In genomic region chr17:78918979-78919378, GRCh38 we compare ENCODE assay signal across 26 cellular contexts. TPM values are rescaled to one million over a fixed set of nuclear protein-coding genes. Genes with fewer than 3 reads are reported as not detected.
DNase-seq lines count a peak whose midpoint lies in the region; ATAC-seq and TF ChIP-seq lines count a peak whose summit lies in the region.
"Had no signal": no experiment of that assay in that cellular context is flagged by ENCODE, and none has a peak within 500 bp of the region (broad histone marks: within the 10 kb centered on the region; RNA-seq: fewer than 3 reads in every experiment).

No MANE protein-coding gene starts in this region.

- peaks cover 17 to 95% (median 68%) of the 10 kb centered on the region in 12 donors for H3K4me1 ChIP-seq in heart left ventricle
- H3K4me1 ChIP-seq in esophagus squamous epithelium: peaks cover 21 to 98% (median 65%) of the 10 kb centered on the region in 3 donors
- H3K4me1 ChIP-seq in sigmoid colon: peaks cover 0 to 97% (median 94%) of the 10 kb centered on the region in 4 donors

- TF ChIP-seq POLR2A in heart left ventricle (IDR thresholded peaks at IDR 0.05) (no peak), esophagus squamous epithelium (IDR thresholded peaks at IDR 0.05) (no peak), sigmoid colon (IDR thresholded peaks at IDR 0.05) (no peak)

- H3K27ac ChIP-seq in heart left ventricle (peak overlapping the region in 2 of 12 donors; percentile 22 to 93), esophagus squamous epithelium (peak overlapping the region in 3 of 4 donors; percentile 11 to 59 (median 58)), sigmoid colon (peak overlapping the region; percentile 60 to 100 (median 83))
- H3K27ac ChIP-seq: neural progenitor cell, psoas muscle had no signal

- no peaks in the 10 kb centered on the region for H3K27me3 ChIP-seq in heart left ventricle
- H3K27me3 ChIP-seq in esophagus squamous epithelium: peaks cover 0 to 2% (median 0%) of the 10 kb centered on the region in 4 donors
- no peaks in the 10 kb centered on the region for H3K27me3 ChIP-seq in sigmoid colon
- H3K27me3 ChIP-seq: neural progenitor cell had no signal

- WGBS in heart left ventricle, 4 donors: 54 to 81% (median 67%) methylated on average over 13 to 14 of the region's 14 CpGs
- WGBS in esophagus squamous epithelium, 2 donors: 43 to 63% methylated on average over 5 to 14 of the region's 14 CpGs
- 84 to 85% methylated on average over 14 of the region's 14 CpGs for WGBS in sigmoid colon, 2 donors

- DNase-seq in left cardiac atrium (peak; percentile 21), heart left ventricle (no peak), esophagus squamous epithelium (lab: John Stamatoyannopoulos, UW) (no peak), sigmoid colon (no peak), cerebellum (ENCODE audit: low spot score) (no peak), NOMO-1 treated with dmso at 0.1 percent for 144 hours (lab: John Stamatoyannopoulos, UW; ENCODE audit: unreplicated experiment) (no peak), medulla oblongata (ENCODE audit: extremely low spot score) (no peak)
- DNase-seq: activated naive CD4-positive, alpha-beta T cell treated with Interleukin-2 at 50 U/mL for 16 hours; activated T-cell treated with anti-CD3 and anti-CD28 coated beads, Interleukin-2, amount 50 U/mL, for 48 hours; amniotic stem cell; COR-L47; DMS79; GF-D8; kidney; NCI-H69; SK-N-SH; stimulated activated CD4-positive, alpha-beta T cell treated with anti-CD3 and anti-CD28 coated beads, Interleukin-2, amount 100 ng/mL, for 48 hours; T-helper 17 cell had no signal

- H3K36me3 ChIP-seq in heart left ventricle (peaks cover 0 to 4% (median 0%) of the 10 kb centered on the region in 9 donors), esophagus squamous epithelium (no peaks in the 10 kb centered on the region), sigmoid colon (no peaks in the 10 kb centered on the region)
- H3K36me3 ChIP-seq: neural progenitor cell had no signal

- TF ChIP-seq EP300 in sigmoid colon (IDR thresholded peaks at IDR 0.05): no peak

- ATAC-seq in left cardiac atrium: no peak
- ATAC-seq in heart left ventricle: no peak
- ATAC-seq in GM18867 (IDR thresholded peaks at IDR 0.05; ENCODE audit: unreplicated experiment): no peak
- ATAC-seq: A549; GM23338; psoas muscle; stimulated activated effector memory CD8-positive, alpha-beta T cell treated with anti-CD3 and anti-CD28 coated beads, Interleukin-12 subunit alpha, Interleukin-12 subunit beta, amount 100 ng/mL, for 72 hours; T-helper 17 cell had no signal

- no peak for TF ChIP-seq CTCF in heart left ventricle (IDR thresholded peaks at IDR 0.05)
- no peak for TF ChIP-seq CTCF in esophagus squamous epithelium (IDR thresholded peaks at IDR 0.05)
- TF ChIP-seq CTCF in sigmoid colon (IDR thresholded peaks at IDR 0.05): no peak

- intact Hi-C loops in left cardiac atrium (cut with DNase I): no loop called here
- intact Hi-C loops in heart left ventricle (cut with DNase I): no loop called here
- intact Hi-C loops in esophagus squamous epithelium (cut with DNase I): no loop called here
- intact Hi-C loops in sigmoid colon (cut with DNase I): no loop called here

- H3K4me3 ChIP-seq in heart left ventricle (no peak overlapping the region), esophagus squamous epithelium (peak overlapping the region in 1 of 4 donors; percentile 15), sigmoid colon (no peak overlapping the region)
- H3K4me3 ChIP-seq: A549, GM23338, neural progenitor cell, psoas muscle had no signal

- H3K9me3 ChIP-seq in heart left ventricle (no peaks in the 10 kb centered on the region), esophagus squamous epithelium (no peaks in the 10 kb centered on the region), sigmoid colon (no peaks in the 10 kb centered on the region)
- H3K9me3 ChIP-seq: A549, psoas muscle, SK-N-SH had no signal

RNA-seq across cellular contexts. Expression of gene TIMP2, which starts 6.2 kb away (rescaled TPM):
- total RNA-seq in left cardiac atrium (100 to 1,000 TPM; 161 to 191 TPM), heart left ventricle (100 to 1,000 TPM in 4 of 9 donors, 10 to 100 TPM in 5; 65.6 to 201 (median 98.3) TPM), esophagus squamous epithelium (100 to 1,000 TPM in 1 of 4 donors, 10 to 100 TPM in 2, 1 to 10 TPM in 1; 6.1 to 154 (median 28.2) TPM), sigmoid colon (100 to 1,000 TPM; 142 to 227 (median 151) TPM), cerebellum (36.2 TPM)
- polyA plus RNA-seq in heart left ventricle (10 to 100 TPM; 25.1 to 54.4 TPM), sigmoid colon (10 to 100 TPM; 16.4 to 58.8 (median 47.4) TPM)

RNA-seq across cellular contexts. Expression of gene CEP295NL, which starts 16.0 kb away (rescaled TPM):
- total RNA-seq in left cardiac atrium (1 to 10 TPM; 1.7 to 2.3 TPM), heart left ventricle (1 to 10 TPM in 3 of 9 donors, under 1 TPM in 6; 0.23 to 3.3 (median 0.52) TPM), esophagus squamous epithelium (1 to 10 TPM in 2 of 4 donors, under 1 TPM in 2; 0.42 to 6.9 (median 1.1) TPM), sigmoid colon (10 to 100 TPM in 1 of 4 donors, 1 to 10 TPM in 3; 1.3 to 13.8 (median 2.3) TPM), cerebellum (2.4 TPM)
- polyA plus RNA-seq in heart left ventricle (1 to 10 TPM in 1 of 2 donors, under 1 TPM in 1; 0.29 to 2.0 TPM), sigmoid colon (under 1 TPM in 1 of 3 donors, not detected in 2; 0.89 TPM)
- total RNA-seq: activated CD8-positive, alpha-beta memory T cell treated with anti-CD3 and anti-CD28 coated beads for 36 hours; RPMI7951 had no signal
- polyA plus RNA-seq: GM23338 had no signal
